Comparison of ENCODE assay signal across 1 cellular context in the genomic region with DNA sequence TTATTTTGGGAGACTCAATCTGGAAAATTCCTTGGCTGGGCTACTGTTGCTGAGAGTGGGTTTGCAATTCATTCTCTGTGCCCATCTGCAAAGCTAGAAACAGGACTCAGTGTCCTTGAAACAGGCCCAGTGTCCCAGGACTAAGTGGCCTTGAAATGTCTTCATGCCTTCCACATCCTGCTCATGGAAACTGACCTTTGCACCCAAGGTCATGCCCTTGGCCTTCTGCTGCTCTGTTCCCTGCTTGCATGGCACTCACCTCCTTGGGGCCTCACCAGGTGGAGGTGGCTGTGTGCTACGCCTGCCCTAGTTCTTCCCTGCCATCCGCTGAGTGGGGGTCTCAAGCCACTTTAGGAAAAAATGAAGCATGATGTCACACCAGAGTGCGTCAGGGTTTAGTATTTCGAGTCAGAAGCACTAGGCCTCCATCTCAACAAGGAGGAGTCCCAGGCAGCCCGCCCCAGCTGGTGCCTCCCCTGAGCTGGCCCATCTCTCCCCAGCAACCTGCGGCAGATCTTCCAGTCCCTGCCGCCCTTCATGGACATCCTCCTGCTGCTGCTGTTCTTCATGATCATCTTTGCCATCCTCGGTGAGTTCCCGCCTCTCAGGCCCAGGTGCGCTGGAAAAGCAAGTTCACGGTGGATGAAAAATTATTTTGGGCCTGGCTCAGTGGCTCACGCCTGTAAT.
TF ChIP-seq lines count a peak whose summit lies in the region.

No MANE protein-coding gene starts in this region.

TF ChIP-seq in HepG2, 621 proteins besides CTCF, POLR2A, EP300 and RAD21 (continued from another document):
- TF ChIP-seq, protein P1, sequence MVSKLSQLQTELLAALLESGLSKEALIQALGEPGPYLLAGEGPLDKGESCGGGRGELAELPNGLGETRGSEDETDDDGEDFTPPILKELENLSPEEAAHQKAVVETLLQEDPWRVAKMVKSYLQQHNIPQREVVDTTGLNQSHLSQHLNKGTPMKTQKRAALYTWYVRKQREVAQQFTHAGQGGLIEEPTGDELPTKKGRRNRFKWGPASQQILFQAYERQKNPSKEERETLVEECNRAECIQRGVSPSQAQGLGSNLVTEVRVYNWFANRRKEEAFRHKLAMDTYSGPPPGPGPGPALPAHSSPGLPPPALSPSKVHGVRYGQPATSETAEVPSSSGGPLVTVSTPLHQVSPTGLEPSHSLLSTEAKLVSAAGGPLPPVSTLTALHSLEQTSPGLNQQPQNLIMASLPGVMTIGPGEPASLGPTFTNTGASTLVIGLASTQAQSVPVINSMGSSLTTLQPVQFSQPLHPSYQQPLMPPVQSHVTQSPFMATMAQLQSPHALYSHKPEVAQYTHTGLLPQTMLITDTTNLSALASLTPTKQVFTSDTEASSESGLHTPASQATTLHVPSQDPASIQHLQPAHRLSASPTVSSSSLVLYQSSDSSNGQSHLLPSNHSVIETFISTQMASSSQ (IDR thresholded peaks at IDR 0.05; ENCODE audit: low read depth) = no peak
- TF ChIP-seq, protein P1 (CRISPR knock-in tag; IDR thresholded peaks at IDR 0.05; ENCODE audit: borderline replicate concordance) = no peak
- TF ChIP-seq, protein P2, sequence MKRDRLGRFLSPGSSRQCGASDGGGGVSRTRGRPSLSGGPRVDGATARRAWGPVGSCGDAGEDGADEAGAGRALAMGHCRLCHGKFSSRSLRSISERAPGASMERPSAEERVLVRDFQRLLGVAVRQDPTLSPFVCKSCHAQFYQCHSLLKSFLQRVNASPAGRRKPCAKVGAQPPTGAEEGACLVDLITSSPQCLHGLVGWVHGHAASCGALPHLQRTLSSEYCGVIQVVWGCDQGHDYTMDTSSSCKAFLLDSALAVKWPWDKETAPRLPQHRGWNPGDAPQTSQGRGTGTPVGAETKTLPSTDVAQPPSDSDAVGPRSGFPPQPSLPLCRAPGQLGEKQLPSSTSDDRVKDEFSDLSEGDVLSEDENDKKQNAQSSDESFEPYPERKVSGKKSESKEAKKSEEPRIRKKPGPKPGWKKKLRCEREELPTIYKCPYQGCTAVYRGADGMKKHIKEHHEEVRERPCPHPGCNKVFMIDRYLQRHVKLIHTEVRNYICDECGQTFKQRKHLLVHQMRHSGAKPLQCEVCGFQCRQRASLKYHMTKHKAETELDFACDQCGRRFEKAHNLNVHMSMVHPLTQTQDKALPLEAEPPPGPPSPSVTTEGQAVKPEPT (CRISPR knock-in tag; IDR thresholded peaks at IDR 0.05; ENCODE audit: low read depth) = no peak
- TF ChIP-seq ZNF549 (CRISPR knock-in tag; IDR thresholded peaks at IDR 0.05) = no peak
- no peak for TF ChIP-seq ZFP90 (CRISPR knock-in tag; IDR thresholded peaks at IDR 0.05; ENCODE audit: borderline replicate concordance)
- no peak for TF ChIP-seq SP1 (IDR thresholded peaks at IDR 0.05)
- TF ChIP-seq SP1 (CRISPR knock-in tag; IDR thresholded peaks at IDR 0.05) = no peak
- TF ChIP-seq JDP2 (CRISPR knock-in tag; IDR thresholded peaks at IDR 0.05; ENCODE audit: borderline replicate concordance) = no peak
- no peak for TF ChIP-seq TAF1 (CRISPR knock-in tag; IDR thresholded peaks at IDR 0.05)
- TF ChIP-seq IRF2 (CRISPR knock-in tag; IDR thresholded peaks at IDR 0.05) = no peak
- no peak for TF ChIP-seq SRSF4 (IDR thresholded peaks at IDR 0.05; ENCODE audit: low read depth, low read length, poor library complexity, severe bottlenecking)
- 0 out of 2 replicates have a peak, but pooled peaks have one; percentile 20 for TF ChIP-seq NR2F2 (IDR thresholded peaks at IDR 0.05; ENCODE audit: borderline replicate concordance, low read depth)
- no peak for TF ChIP-seq SAP130 (CRISPR knock-in tag; IDR thresholded peaks at IDR 0.05; ENCODE audit: low read depth)
- no peak for TF ChIP-seq ELF4 (CRISPR knock-in tag; IDR thresholded peaks at IDR 0.05; ENCODE audit: borderline replicate concordance)
- no peak for TF ChIP-seq ZNF275 (CRISPR knock-in tag; IDR thresholded peaks at IDR 0.05; ENCODE audit: borderline replicate concordance)
- no peak for TF ChIP-seq TFDP2 (CRISPR knock-in tag; IDR thresholded peaks at IDR 0.05)
- TF ChIP-seq ZNF337 (CRISPR knock-in tag; IDR thresholded peaks at IDR 0.05; ENCODE audit: borderline replicate concordance, low read depth) = no peak
- peak; percentile 73 for TF ChIP-seq NR2F6 (IDR thresholded peaks at IDR 0.05)
- peak; percentile 86 for TF ChIP-seq NR2F6 (CRISPR knock-in tag; IDR thresholded peaks at IDR 0.05)
- no peak for TF ChIP-seq ZNF557 (CRISPR knock-in tag; IDR thresholded peaks at IDR 0.05)
- TF ChIP-seq CREB1 (IDR thresholded peaks at IDR 0.05) = no peak
- no peak for TF ChIP-seq CREB1 (CRISPR knock-in tag; IDR thresholded peaks at IDR 0.05)
- no peak for TF ChIP-seq ETV6 (CRISPR knock-in tag; conservative IDR thresholded peaks at IDR 0.05)
- no peak for TF ChIP-seq MBD4 (IDR thresholded peaks at IDR 0.05; ENCODE audit: borderline replicate concordance, low read length)
- TF ChIP-seq ZNF143 (CRISPR knock-in tag; IDR thresholded peaks at IDR 0.05) = no peak
- TF ChIP-seq ZNF564 (CRISPR knock-in tag; IDR thresholded peaks at IDR 0.05) = no peak
- no peak for TF ChIP-seq TP53 (CRISPR knock-in tag; conservative IDR thresholded peaks at IDR 0.05)
- TF ChIP-seq ATM (IDR thresholded peaks at IDR 0.05; ENCODE audit: borderline replicate concordance) = no peak
- TF ChIP-seq AHDC1 (CRISPR knock-in tag; IDR thresholded peaks at IDR 0.05; ENCODE audit: borderline replicate concordance) = no peak
- TF ChIP-seq ZFP36L2 (CRISPR knock-in tag; IDR thresholded peaks at IDR 0.05) = no peak
- TF ChIP-seq MAFG (CRISPR knock-in tag; IDR thresholded peaks at IDR 0.05) = no peak
- TF ChIP-seq, protein P3, sequence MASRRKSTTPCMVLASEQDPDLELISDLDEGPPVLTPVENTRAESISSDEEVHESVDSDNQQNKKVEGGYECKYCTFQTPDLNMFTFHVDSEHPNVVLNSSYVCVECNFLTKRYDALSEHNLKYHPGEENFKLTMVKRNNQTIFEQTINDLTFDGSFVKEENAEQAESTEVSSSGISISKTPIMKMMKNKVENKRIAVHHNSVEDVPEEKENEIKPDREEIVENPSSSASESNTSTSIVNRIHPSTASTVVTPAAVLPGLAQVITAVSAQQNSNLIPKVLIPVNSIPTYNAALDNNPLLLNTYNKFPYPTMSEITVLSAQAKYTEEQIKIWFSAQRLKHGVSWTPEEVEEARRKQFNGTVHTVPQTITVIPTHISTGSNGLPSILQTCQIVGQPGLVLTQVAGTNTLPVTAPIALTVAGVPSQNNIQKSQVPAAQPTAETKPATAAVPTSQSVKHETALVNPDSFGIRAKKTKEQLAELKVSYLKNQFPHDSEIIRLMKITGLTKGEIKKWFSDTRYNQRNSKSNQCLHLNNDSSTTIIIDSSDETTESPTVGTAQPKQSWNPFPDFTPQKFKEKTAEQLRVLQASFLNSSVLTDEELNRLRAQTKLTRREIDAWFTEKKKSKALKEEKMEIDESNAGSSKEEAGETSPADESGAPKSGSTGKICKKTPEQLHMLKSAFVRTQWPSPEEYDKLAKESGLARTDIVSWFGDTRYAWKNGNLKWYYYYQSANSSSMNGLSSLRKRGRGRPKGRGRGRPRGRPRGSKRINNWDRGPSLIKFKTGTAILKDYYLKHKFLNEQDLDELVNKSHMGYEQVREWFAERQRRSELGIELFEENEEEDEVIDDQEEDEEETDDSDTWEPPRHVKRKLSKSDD (CRISPR knock-in tag; IDR thresholded peaks at IDR 0.05; ENCODE audit: low read depth) = no peak
- no peak for TF ChIP-seq ZNF720 (CRISPR knock-in tag; IDR thresholded peaks at IDR 0.05)
- no peak for TF ChIP-seq HOXD1 (CRISPR knock-in tag; IDR thresholded peaks at IDR 0.05)
- TF ChIP-seq ZNF30 (CRISPR knock-in tag; IDR thresholded peaks at IDR 0.05) = no peak
- TF ChIP-seq REXO4 (CRISPR knock-in tag; IDR thresholded peaks at IDR 0.05; ENCODE audit: borderline replicate concordance) = no peak
